Comparison of ENCODE assay signal across 28 cellular contexts in the genomic region with DNA sequence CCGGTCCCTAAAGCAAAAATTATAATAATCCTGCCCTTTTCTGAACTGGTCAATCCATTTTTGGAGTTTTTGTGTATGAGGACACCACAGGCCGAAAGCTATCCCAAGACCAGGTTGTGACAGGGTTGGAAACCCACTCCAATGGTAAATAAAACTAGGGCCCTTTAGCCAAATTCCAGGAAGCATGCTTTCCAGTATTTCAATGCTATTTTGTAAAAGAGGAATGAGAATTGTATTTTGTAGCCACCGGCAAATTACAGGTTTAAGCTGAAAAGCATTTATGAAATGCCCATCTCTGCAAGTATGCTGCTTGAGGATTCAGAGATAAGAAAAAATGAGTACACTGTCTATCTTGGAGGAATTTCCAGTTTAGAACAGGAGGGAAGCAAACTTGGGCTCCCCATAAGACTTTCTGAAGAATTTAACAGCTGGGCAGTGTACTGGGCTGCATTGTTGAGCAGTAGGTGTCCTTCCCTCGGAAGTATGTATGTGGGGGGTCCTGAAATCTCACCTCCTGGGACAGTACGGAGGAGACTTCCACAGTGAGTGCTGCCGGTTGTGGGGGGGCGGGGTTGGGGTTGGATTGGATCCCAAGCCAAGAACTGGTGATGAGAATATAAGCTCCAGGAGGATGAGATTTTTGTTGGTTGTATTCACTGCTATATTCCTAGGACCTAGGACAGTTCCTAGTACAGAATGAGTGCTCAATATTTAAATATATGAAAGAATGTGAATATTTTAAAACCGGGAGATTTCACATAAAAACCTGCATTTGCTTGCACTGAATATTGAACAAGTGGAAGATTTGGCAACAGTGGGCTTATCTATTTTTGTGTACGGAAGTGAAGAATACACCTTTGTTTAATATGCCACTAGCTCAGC.
"Had no signal": no experiment of that assay in that cellular context is flagged by ENCODE, and none has a peak within 500 bp of the region (broad histone marks: within the 10 kb centered on the region; RNA-seq: fewer than 3 reads in every experiment).

No MANE protein-coding gene starts in this region.

- H3K36me3 ChIP-seq: adrenal gland, colonic mucosa, WERI-Rb-1 had no signal

- ATAC-seq: activated CD4-positive, CD25-positive, alpha-beta regulatory T cell treated with anti-CD3 and anti-CD28 coated beads, Interleukin-2, amount 50 U/mL, for 24 hours; activated CD8-positive, alpha-beta T cell treated with anti-CD3 and anti-CD28 coated beads for 36 hours; activated naive CD8-positive, alpha-beta T cell treated with anti-CD3 and anti-CD28 coated beads, Interleukin-2, amount 50 U/mL, for 24 hours; activated T-cell treated with anti-CD3 and anti-CD28 coated beads, Interleukin-2, amount 50 U/mL, for 4 hours; body of pancreas; esophagus mucosa; T-helper 17 cell had no signal

- H3K27ac Mint-ChIP-seq: activated B cell treated with CpG ODN at 0.5 μM for 24 hours; activated CD8-positive, alpha-beta T cell treated with anti-CD3 and anti-CD28 coated beads for 36 hours; activated naive CD4-positive, alpha-beta T cell treated with anti-CD3 and anti-CD28 coated beads for 36 hours; activated naive CD4-positive, alpha-beta T cell treated with anti-CD3 and anti-CD28 coated beads, Interleukin-2, amount 50 U/mL, for 24 hours; activated naive CD8-positive, alpha-beta T cell treated with anti-CD3 and anti-CD28 coated beads for 36 hours; activated naive CD8-positive, alpha-beta T cell treated with anti-CD3 and anti-CD28 coated beads, Interleukin-2, amount 50 U/mL, for 24 hours; activated T-helper 2 cell treated with anti-CD3 and anti-CD28 coated beads, Interferon-gamma antibody, Interleukin-2, Interleukin-4, amounts not matched to agents 10 μg/mL and 5 μg/mL and 100 μg/mL, durations not matched to agents 14 hours and 24 hours and 36 hours; T-helper 17 cell; T-helper 2 cell treated with Interferon-gamma antibody and Interleukin-4, amounts not matched to agents 5 μg/mL and 100 μg/mL, for 36 hours had no signal

- H3K4me3 ChIP-seq: adrenal gland, body of pancreas, colonic mucosa had no signal

- H3K4me1 ChIP-seq: adrenal gland, body of pancreas, colonic mucosa had no signal

- H3K27me3 Mint-ChIP-seq: activated B cell treated with CpG ODN at 0.5 μM for 24 hours; activated CD8-positive, alpha-beta T cell treated with anti-CD3 and anti-CD28 coated beads for 36 hours; activated naive CD4-positive, alpha-beta T cell treated with anti-CD3 and anti-CD28 coated beads, Interleukin-2, amount 50 U/mL, for 24 hours; activated naive CD8-positive, alpha-beta T cell treated with anti-CD3 and anti-CD28 coated beads for 36 hours; T-helper 17 cell had no signal

- H3K27me3 ChIP-seq: adrenal gland, body of pancreas, colonic mucosa had no signal

- H3K27ac ChIP-seq: adrenal gland, body of pancreas, colonic mucosa, WERI-Rb-1 had no signal

- H3K9me3 Mint-ChIP-seq: activated CD8-positive, alpha-beta T cell treated with anti-CD3 and anti-CD28 coated beads for 36 hours; activated naive CD4-positive, alpha-beta T cell treated with anti-CD3 and anti-CD28 coated beads for 36 hours; activated naive CD8-positive, alpha-beta T cell treated with anti-CD3 and anti-CD28 coated beads for 36 hours; activated T-helper 2 cell treated with anti-CD3 and anti-CD28 coated beads, Interferon-gamma antibody, Interleukin-2, Interleukin-4, amounts not matched to agents 10 μg/mL and 5 μg/mL and 100 μg/mL, durations not matched to agents 14 hours and 24 hours and 36 hours; T-helper 2 cell treated with Interferon-gamma antibody and Interleukin-4, amounts not matched to agents 5 μg/mL and 100 μg/mL, for 36 hours had no signal

- DNase-seq: activated B cell treated with CpG ODN at 0.5 μM for 24 hours; activated CD4-positive, alpha-beta T cell treated with anti-CD3 and anti-CD28 coated beads for 48 hours; activated CD4-positive, alpha-beta T cell treated with anti-CD3 and anti-CD28 coated beads, Interleukin-2, amount 50 U/mL, for 1 hour; activated CD4-positive, alpha-beta T cell treated with anti-CD3 and anti-CD28 coated beads, Interleukin-2, amount 50 U/mL, for 48 hours; activated CD8-positive, alpha-beta memory T cell treated with anti-CD3 and anti-CD28 coated beads for 24 hours; activated CD8-positive, alpha-beta T cell treated with anti-CD3 and anti-CD28 coated beads for 36 hours; activated effector memory CD4-positive, alpha-beta T cell treated with anti-CD3 and anti-CD28 coated beads, Interleukin-2, amount 50 U/mL, for 16 hours; activated naive CD4-positive, alpha-beta T cell treated with anti-CD3 and anti-CD28 coated beads for 36 hours; activated naive CD8-positive, alpha-beta T cell treated with anti-CD3 and anti-CD28 coated beads for 36 hours; activated naive CD8-positive, alpha-beta T cell treated with anti-CD3 and anti-CD28 coated beads, Interleukin-2, amount 50 U/mL, for 24 hours; activated T-cell treated with anti-CD3 and anti-CD28 coated beads, Interleukin-2, amount 50 U/mL, for 4 hours; adrenal gland; amygdala; aorta; body of pancreas; caudate nucleus; colonic mucosa; effector CD8-positive, alpha-beta T cell; foreskin fibroblast; head of caudate nucleus; T-helper 17 cell; T1000; WERI-Rb-1 had no signal

- H3K4me1 Mint-ChIP-seq: activated B cell treated with CpG ODN at 0.5 μM for 24 hours; activated naive CD4-positive, alpha-beta T cell treated with anti-CD3 and anti-CD28 coated beads, Interleukin-2, amount 50 U/mL, for 24 hours; activated naive CD8-positive, alpha-beta T cell treated with anti-CD3 and anti-CD28 coated beads for 36 hours; activated naive CD8-positive, alpha-beta T cell treated with anti-CD3 and anti-CD28 coated beads, Interleukin-2, amount 50 U/mL, for 24 hours; T-helper 17 cell had no signal

- H3K9me3 ChIP-seq: adrenal gland, body of pancreas, colonic mucosa had no signal

- H3K4me3 Mint-ChIP-seq: activated B cell treated with CpG ODN at 0.5 μM for 24 hours; activated CD8-positive, alpha-beta T cell treated with anti-CD3 and anti-CD28 coated beads for 36 hours; activated naive CD4-positive, alpha-beta T cell treated with anti-CD3 and anti-CD28 coated beads for 36 hours; activated naive CD4-positive, alpha-beta T cell treated with anti-CD3 and anti-CD28 coated beads, Interleukin-2, amount 50 U/mL, for 24 hours; activated naive CD8-positive, alpha-beta T cell treated with anti-CD3 and anti-CD28 coated beads for 36 hours; activated naive CD8-positive, alpha-beta T cell treated with anti-CD3 and anti-CD28 coated beads, Interleukin-2, amount 50 U/mL, for 24 hours; activated T-cell treated with anti-CD3 and anti-CD28 coated beads, Interleukin-2, amount 50 U/mL, for 4 hours; T-helper 17 cell; T-helper 2 cell treated with Interferon-gamma antibody and Interleukin-4, amounts not matched to agents 5 μg/mL and 100 μg/mL, for 36 hours had no signal
